8 cellular contexts compared by ENCODE assay signal in genomic region chr5:94618029-94618492, GRCh38. TPM values are rescaled to one million over a fixed set of nuclear protein-coding genes. Genes with fewer than 3 reads are reported as not detected.
DNase-seq lines count a peak whose midpoint lies in the region; ATAC-seq, FAIRE-seq and TF ChIP-seq lines count a peak whose summit lies in the region.

No MANE protein-coding gene starts in this region.

- H3K27me3 Mint-ChIP-seq in T-helper 1 cell treated with Interleukin-12 subunit alpha and Interleukin-12 subunit beta and Interleukin-4 antibody, amounts not matched to agents 30 μg/mL and 1 μg/mL, for 36 hours (ENCODE audit: low read depth), result no peaks in the 10 kb centered on the region
- no peaks in the 10 kb centered on the region for H3K27me3 Mint-ChIP-seq in mesothelial cell of epicardium (ENCODE audit: low read depth)
- no peaks in the 10 kb centered on the region for H3K27me3 Mint-ChIP-seq in type B pancreatic cell

- TF ChIP-seq RAD21 in HCT116 (IDR thresholded peaks at IDR 0.05; ENCODE audit: low read depth), result no peak

- H3K4me1 ChIP-seq in HCT116 (ENCODE audit: control insufficient read depth in 1 of 2, insufficient read depth in 2 of 2, low read length in 2 of 2) (peaks cover 5 to 18% of the 10 kb centered on the region in 2 experiments), endothelial cell of umbilical vein (ENCODE audit: control insufficient read depth, extremely low read depth, insufficient read depth, low read length) (peaks cover 11% of the 10 kb centered on the region)

- no peaks in the 10 kb centered on the region for H3K36me3 ChIP-seq in HCT116 (ENCODE audit: control insufficient read depth in 1 of 2, insufficient read depth in 2 of 2, low read length in 2 of 2)
- no peaks in the 10 kb centered on the region for H3K36me3 ChIP-seq in endothelial cell of umbilical vein (ENCODE audit: control insufficient read depth in 2 of 2, extremely low read depth in 1 of 2, insufficient read depth in 2 of 2, low read length in 2 of 2)

- peak; percentile 1 for DNase-seq in activated CD8-positive, alpha-beta memory T cell treated with anti-CD3 and anti-CD28 coated beads, Interleukin-2, amount 50 U/mL, for 24 hours (ENCODE audit: extremely low read depth)
- no peak for DNase-seq in activated CD8-positive, alpha-beta memory T cell treated with anti-CD3 and anti-CD28 coated beads, Interleukin-2, amount 50 U/mL, for 4 hours
- peak; percentile 36 for DNase-seq in HCT116 (ENCODE audit: low read depth, low spot score)
- DNase-seq in LHCN-M2 (ENCODE audit: low read depth), result peak; percentile 74
- DNase-seq in endothelial cell of umbilical vein (ENCODE audit: low read depth, low spot score), result peak; percentile 78
- DNase-seq in mesothelial cell of epicardium (ENCODE audit: low spot score in 2 of 2, unreplicated experiment in 2 of 2), result no peak
- no peak for DNase-seq in type B pancreatic cell (ENCODE audit: extremely low spot score, unreplicated experiment)

- no peaks in the 10 kb centered on the region for H3K9me3 Mint-ChIP-seq in T-helper 1 cell treated with Interleukin-12 subunit alpha and Interleukin-12 subunit beta and Interleukin-4 antibody, amounts not matched to agents 30 μg/mL and 1 μg/mL, for 36 hours
- H3K9me3 Mint-ChIP-seq in mesothelial cell of epicardium (no peaks in the 10 kb centered on the region), type B pancreatic cell (no peaks in the 10 kb centered on the region)

- dilution Hi-C loops in endothelial cell of umbilical vein (cut with MboI; ENCODE audit: extremely low pct_ligation_motif_present, low sequenced_read_pairs), result no loop called here

- peak overlapping the region; percentile 94 for H3K4me3 Mint-ChIP-seq in T-helper 1 cell treated with Interleukin-12 subunit alpha and Interleukin-12 subunit beta and Interleukin-4 antibody, amounts not matched to agents 30 μg/mL and 1 μg/mL, for 36 hours
- H3K4me3 Mint-ChIP-seq in mesothelial cell of epicardium (peak overlapping the region; percentile 92), type B pancreatic cell (peak overlapping the region; percentile 95)

- BruUV-seq in HCT116 (replicated peaks; lab: Mats Ljungman, UMichigan) (TSS peak; percentile 75), endothelial cell of umbilical vein (replicated peaks; lab: Mats Ljungman, UMichigan) (no TSS peak)

- peak overlapping the region; percentile 94 for H3K27ac Mint-ChIP-seq in T-helper 1 cell treated with Interleukin-12 subunit alpha and Interleukin-12 subunit beta and Interleukin-4 antibody, amounts not matched to agents 30 μg/mL and 1 μg/mL, for 36 hours
- H3K27ac Mint-ChIP-seq in mesothelial cell of epicardium, result peak overlapping the region; percentile 97
- H3K27ac Mint-ChIP-seq in type B pancreatic cell, result peak overlapping the region; percentile 73

- H3K9ac ChIP-seq in HCT116 (ENCODE audit: low read length) (peak overlapping the region; percentile 76), endothelial cell of umbilical vein (replicated peaks; ENCODE audit: extremely low read depth, insufficient read depth, low read length) (peak overlapping the region; percentile 65)

- H3K27me3 ChIP-seq in HCT116 (ENCODE audit: insufficient read depth, low read length) (no peaks in the 10 kb centered on the region), endothelial cell of umbilical vein (ENCODE audit: control insufficient read depth in 2 of 2, insufficient read depth in 2 of 2, low read length in 2 of 2) (no peaks in the 10 kb centered on the region)

- H3K79me2 ChIP-seq in HCT116 (ENCODE audit: insufficient read depth, low read length), result peaks cover 57% of the 10 kb centered on the region
- H3K79me2 ChIP-seq in endothelial cell of umbilical vein (ENCODE audit: control insufficient read depth, insufficient read depth, low read length), result peaks cover 19% of the 10 kb centered on the region

- ATAC-seq in HCT116, result peak; percentile 68

- H3K9me2 ChIP-seq in HCT116 (ENCODE audit: insufficient read depth), result no peaks in the 10 kb centered on the region

- peaks cover 46% of the 10 kb centered on the region for H3K4me1 Mint-ChIP-seq in T-helper 1 cell treated with Interleukin-12 subunit alpha and Interleukin-12 subunit beta and Interleukin-4 antibody, amounts not matched to agents 30 μg/mL and 1 μg/mL, for 36 hours (ENCODE audit: low read depth)
- peaks cover 21% of the 10 kb centered on the region for H3K4me1 Mint-ChIP-seq in mesothelial cell of epicardium
- no peaks in the 10 kb centered on the region for H3K4me1 Mint-ChIP-seq in type B pancreatic cell (ENCODE audit: unreplicated experiment)

- H3K4me3 ChIP-seq in HCT116 (replicated peaks in 1 of 2; ENCODE audit: low read depth in 1 of 2, low read length in 2 of 2) (peak overlapping the region; percentile 84 to 93), endothelial cell of umbilical vein (replicated peaks in 1 of 3; ENCODE audit: insufficient read depth in 1 of 3, low read depth in 1 of 3, low read length in 3 of 3) (peak overlapping the region; percentile 73 to 90 (median 79))

- CTCF ChIA-PET in HCT116 (lab: Charles Lee), result no interaction called here
- CTCF ChIA-PET in endothelial cell of umbilical vein (lab: Charles Lee), result interaction anchor here (1.2 to 2.0 kb wide), 5 partner anchors 11 to 120 kb away, joined by 3 to 10 read pairs (median 4); no protein-coding TSS in a partner anchor

- H3K27ac ChIP-seq in HCT116 (ENCODE audit: low read depth, low read length), result peak overlapping the region; percentile 68
- peak overlapping the region; percentile 66 for H3K27ac ChIP-seq in endothelial cell of umbilical vein (ENCODE audit: insufficient read depth, low read depth, low read length)

- POLR2A ChIA-PET in HCT116 (lab: Charles Lee), result no interaction called here
- POLR2A ChIA-PET in endothelial cell of umbilical vein (lab: Charles Lee), result no interaction called here

- peak overlapping the region; percentile 96 for H3K4me2 ChIP-seq in HCT116 (ENCODE audit: low read length)
- peak overlapping the region; percentile 88 for H3K4me2 ChIP-seq in endothelial cell of umbilical vein (ENCODE audit: insufficient read depth, low read length)

- RAD21 ChIA-PET in HCT116 (lab: Charles Lee; ENCODE audit: low non-redundant PET in 1 of 2, low total read pairs in 2 of 2, uncharacterized antibody in 2 of 2, unreplicated experiment in 2 of 2), result no interaction called here

- H4K20me1 ChIP-seq in HCT116 (ENCODE audit: insufficient read depth) (peaks cover 4% of the 10 kb centered on the region; the same call in 1 of the 2 replicates), endothelial cell of umbilical vein (replicated peaks; ENCODE audit: control insufficient read depth, extremely low read depth, insufficient read depth, low read length) (no peaks in the 10 kb centered on the region)

- intact Hi-C loops in HCT116 (cut with micrococcal nuclease) (no loop called here), endothelial cell of umbilical vein (cut with micrococcal nuclease) (loop anchor here (2.0 kb wide), 1 partner anchor 121 kb away; no protein-coding TSS in a partner anchor)

- peak; percentile 63 for FAIRE-seq in endothelial cell of umbilical vein (lab: Jason Lieb, UNC)

- H3K36me3 Mint-ChIP-seq in T-helper 1 cell treated with Interleukin-12 subunit alpha and Interleukin-12 subunit beta and Interleukin-4 antibody, amounts not matched to agents 30 μg/mL and 1 μg/mL, for 36 hours (ENCODE audit: low read depth), result peaks cover 3% of the 10 kb centered on the region
- H3K36me3 Mint-ChIP-seq in mesothelial cell of epicardium (no peaks in the 10 kb centered on the region), type B pancreatic cell (no peaks in the 10 kb centered on the region)

- no peaks in the 10 kb centered on the region for H3K9me1 ChIP-seq in endothelial cell of umbilical vein (replicated peaks; ENCODE audit: control insufficient read depth, extremely low read depth, insufficient read depth, low read length)

- H2AFZ ChIP-seq in HCT116 (ENCODE audit: low read depth, low read length, poor library complexity, severe bottlenecking) (peak overlapping the region; percentile 89), endothelial cell of umbilical vein (ENCODE audit: low read depth, low read length) (peak overlapping the region; percentile 98)

- TF ChIP-seq CTCF in HCT116 (IDR thresholded peaks at IDR 0.05 in 2 of 3, conservative IDR thresholded peaks at IDR 0.05 in 1 of 3; ENCODE audit: borderline replicate concordance in 1 of 3, insufficient read depth in 1 of 3, low read depth in 2 of 3, low read length in 2 of 3), result no peak
- TF ChIP-seq CTCF in endothelial cell of umbilical vein (IDR thresholded peaks at IDR 0.05; ENCODE audit: extremely low read depth in 1 of 2, insufficient read depth in 1 of 2, low read depth in 1 of 2, low read length in 2 of 2), result no peak
- TF ChIP-seq CTCF in mesothelial cell of epicardium (IDR thresholded peaks at IDR 0.05; ENCODE audit: unreplicated experiment), result no peak
- no peak for TF ChIP-seq CTCF in type B pancreatic cell (conservative IDR thresholded peaks at IDR 0.05)

- H3K9me3 ChIP-seq in HCT116 (ENCODE audit: control insufficient read depth in 1 of 2, insufficient read depth in 1 of 2, low read depth in 1 of 2, low read length in 2 of 2), result no peaks in the 10 kb centered on the region
- no peaks in the 10 kb centered on the region for H3K9me3 ChIP-seq in endothelial cell of umbilical vein (replicated peaks; ENCODE audit: control insufficient read depth, insufficient read depth, low read length)

- no peak for TF ChIP-seq POLR2A in HCT116 (IDR thresholded peaks at IDR 0.05; ENCODE audit: borderline replicate concordance, extremely low read depth, insufficient read depth, insufficient read length)
- TF ChIP-seq POLR2A in endothelial cell of umbilical vein (IDR thresholded peaks at IDR 0.05; ENCODE audit: low read depth, low read length), result no peak

RNA-seq across cellular contexts. Expression of gene KIAA0825, which starts 0.3 kb away (rescaled TPM):
- total RNA-seq in HCT116 (2021; ENCODE audit: unreplicated experiment) (1.4 TPM), LHCN-M2 (2014; rRNA removed) (3.1 and 3.3 TPM in 2 replicates), endothelial cell of umbilical vein (1.1 and 1.3 TPM in 2 replicates), mesothelial cell of epicardium (5.3 to 5.6 TPM (median 5.4 TPM) in 3 replicates), type B pancreatic cell (ENCODE audit: low replicate concordance) (3.1 and 4.2 TPM in 2 replicates)
- 0.07 and 0.14 TPM in 2 replicates for polyA plus RNA-seq in HCT116 (2012)
- polyA plus RNA-seq in LHCN-M2 (2012), result 0.69 TPM
- polyA plus RNA-seq in endothelial cell of umbilical vein, result 0.10 and 0.15 TPM in 2 replicates
- polyA plus RNA-seq in endothelial cell of umbilical vein (2011; cell fraction: cytosol; rRNA removed), result 0.30 and 0.37 TPM in 2 replicates
- 0.88 and 1.0 TPM in 2 replicates for polyA plus RNA-seq in endothelial cell of umbilical vein (2011; cell fraction: nucleus; rRNA removed)
- 0.52 and 0.61 TPM in 2 replicates for polyA plus RNA-seq in endothelial cell of umbilical vein (2012)
- 1.8 and 2.1 TPM in 2 replicates for polyA minus RNA-seq in endothelial cell of umbilical vein
- polyA minus RNA-seq in endothelial cell of umbilical vein (2011; cell fraction: cytosol; rRNA and poly(A)+ RNA removed), result 30.2 TPM
- 8.8 and 12.3 TPM in 2 replicates for polyA minus RNA-seq in endothelial cell of umbilical vein (2011; cell fraction: nucleus; rRNA and poly(A)+ RNA removed)

RNA-seq across cellular contexts. Expression of gene SLF1, which starts 0.4 kb away (rescaled TPM):
- 10.4 TPM for total RNA-seq in HCT116 (2021; ENCODE audit: unreplicated experiment)
- polyA plus RNA-seq in HCT116 (2012), result 1.9 and 2.6 TPM in 2 replicates
- total RNA-seq in LHCN-M2 (2014; rRNA removed), result 12.7 and 15.0 TPM in 2 replicates
- polyA plus RNA-seq in LHCN-M2 (2012), result 1.6 TPM
- 6.4 and 8.5 TPM in 2 replicates for total RNA-seq in endothelial cell of umbilical vein
- polyA plus RNA-seq in endothelial cell of umbilical vein, result 1.4 TPM in 2 replicates
- polyA plus RNA-seq in endothelial cell of umbilical vein (2011; cell fraction: cytosol; rRNA removed), result 1.7 and 2.2 TPM in 2 replicates
- polyA plus RNA-seq in endothelial cell of umbilical vein (2011; cell fraction: nucleus; rRNA removed), result 4.2 and 5.3 TPM in 2 replicates
- 2.2 and 4.4 TPM in 2 replicates for polyA plus RNA-seq in endothelial cell of umbilical vein (2012)
- 3.6 and 3.9 TPM in 2 replicates for polyA minus RNA-seq in endothelial cell of umbilical vein
- 63.7 TPM for polyA minus RNA-seq in endothelial cell of umbilical vein (2011; cell fraction: cytosol; rRNA and poly(A)+ RNA removed)
- polyA minus RNA-seq in endothelial cell of umbilical vein (2011; cell fraction: nucleus; rRNA and poly(A)+ RNA removed), result 5.0 and 12.6 TPM in 2 replicates
- total RNA-seq in mesothelial cell of epicardium, result 8.2 to 9.8 TPM (median 9.4 TPM) in 3 replicates
- total RNA-seq in type B pancreatic cell (ENCODE audit: low replicate concordance), result 6.5 and 17.5 TPM in 2 replicates

Comparison
In these comparisons a context has a peak if more than half of its experiments do, and no peak if none do; other contexts are left out.
1. DNase-seq: peak in activated CD8-positive, alpha-beta memory T cell treated with anti-CD3 and anti-CD28 coated beads, Interleukin-2, amount 50 U/mL, for 24 hours (single experiment), HCT116 (single experiment), LHCN-M2 (single experiment) and endothelial cell of umbilical vein (single experiment); none in activated CD8-positive, alpha-beta memory T cell treated with anti-CD3 and anti-CD28 coated beads, Interleukin-2, amount 50 U/mL, for 4 hours (single experiment), mesothelial cell of epicardium (0 of 2) and type B pancreatic cell (single experiment).
2. Peak in every context shown above with its lines, with median percentiles within 50 percentile points of each other: H3K27ac Mint-ChIP-seq and H3K4me3 Mint-ChIP-seq.